Comparison of ENCODE assay signal across 29 cellular contexts in genomic region chr9:35500130-35500748, GRCh38. TPM values are rescaled to one million over a fixed set of nuclear protein-coding genes. Genes with fewer than 3 reads are reported as not detected.
DNase-seq lines count a peak whose midpoint lies in the region; ATAC-seq and TF ChIP-seq lines count a peak whose summit lies in the region.
"Had no signal": no experiment of that assay in that cellular context is flagged by ENCODE, and none has a peak within 500 bp of the region (broad histone marks: within the 10 kb centered on the region; RNA-seq: fewer than 3 reads in every experiment).

No MANE protein-coding gene starts in this region.

- no peak for DNase-seq in activated CD4-positive, alpha-beta T cell treated with anti-CD3 and anti-CD28 coated beads for 36 hours
- no peak for DNase-seq in activated CD4-positive, alpha-beta T cell treated with anti-CD3 and anti-CD28 coated beads, Interleukin-2, amount 50 U/mL, for 4 hours
- DNase-seq in Panc1 (ENCODE audit: low read depth, low spot score): no peak
- DNase-seq in esophagus muscularis mucosa (ENCODE audit: extremely low spot score): no peak
- DNase-seq in sigmoid colon: no peak
- no peak for DNase-seq in CD4-positive, alpha-beta T cell
- no peak for DNase-seq in tibial nerve (ENCODE audit: low spot score in 2 of 2)
- DNase-seq in globus pallidus (ENCODE audit: low spot score): no peak
- DNase-seq: 8988T; activated CD4-positive, alpha-beta memory T cell treated with anti-CD3 and anti-CD28 coated beads for 36 hours; colonic mucosa; HCEC 1CT; head of caudate nucleus; KG1; midbrain; NCI-H1092; NCI-H2029; NCI-H82; nephron progenitor cell; stimulated activated CD4-positive, alpha-beta T cell treated with anti-CD3 and anti-CD28 coated beads, Interleukin-2, amount 100 ng/mL, for 48 hours; stimulated activated naive CD4-positive, alpha-beta T cell; T-helper 9 cell had no signal

- TF ChIP-seq CTCF in Panc1 (IDR thresholded peaks at IDR 0.05): no peak
- no peak for TF ChIP-seq CTCF in esophagus muscularis mucosa (IDR thresholded peaks at IDR 0.05)
- TF ChIP-seq CTCF in sigmoid colon (IDR thresholded peaks at IDR 0.05): no peak
- TF ChIP-seq CTCF in CD4-positive, alpha-beta T cell (IDR thresholded peaks at IDR 0.05): no peak
- TF ChIP-seq CTCF in tibial nerve (IDR thresholded peaks at IDR 0.05): no peak

- POLR2A ChIA-PET in activated CD4-positive, alpha-beta T cell treated with anti-CD3 and anti-CD28 coated beads for 36 hours (lab: Charles Lee): no interaction called here
- POLR2A ChIA-PET in Panc1 (lab: Charles Lee): interaction anchor here (0.7 kb wide), 1 partner anchor 359 kb away, joined by 4 read pairs; no protein-coding TSS in a partner anchor
- POLR2A ChIA-PET in CD4-positive, alpha-beta T cell (lab: Charles Lee): no interaction called here

- H3K27me3 ChIP-seq in Panc1 (ENCODE audit: control insufficient read depth, insufficient read depth, low read length) (no peaks in the 10 kb centered on the region), esophagus muscularis mucosa (no peaks in the 10 kb centered on the region), sigmoid colon (no peaks in the 10 kb centered on the region), tibial nerve (no peaks in the 10 kb centered on the region)
- no peaks in the 10 kb centered on the region for H3K27me3 ChIP-seq in CD4-positive, alpha-beta T cell (ENCODE audit: control insufficient read depth, insufficient read depth, low read length)
- H3K27me3 ChIP-seq: colonic mucosa had no signal

- H3K4me3 ChIP-seq in Panc1 (ENCODE audit: low read depth in 2 of 2, low read length in 2 of 2): no peak overlapping the region
- H3K4me3 ChIP-seq in esophagus muscularis mucosa: no peak overlapping the region
- no peak overlapping the region for H3K4me3 ChIP-seq in sigmoid colon
- H3K4me3 ChIP-seq in tibial nerve: no peak overlapping the region
- H3K4me3 ChIP-seq: colonic mucosa, smooth muscle cell had no signal

- H3K36me3 ChIP-seq in Panc1 (ENCODE audit: control insufficient read depth, insufficient read depth, low read length): no peaks in the 10 kb centered on the region
- H3K36me3 ChIP-seq in esophagus muscularis mucosa: peaks cover 0 to 11% (median 2%) of the 10 kb centered on the region in 4 donors
- no peaks in the 10 kb centered on the region for H3K36me3 ChIP-seq in sigmoid colon
- peaks cover 0 to 5% (median 0%) of the 10 kb centered on the region in 3 donors for H3K36me3 ChIP-seq in tibial nerve
- H3K36me3 ChIP-seq: colonic mucosa had no signal

- peaks cover 2% of the 10 kb centered on the region; the same call in 1 of the 2 replicates for H3K4me1 ChIP-seq in Panc1 (ENCODE audit: control insufficient read depth, insufficient read depth, low read length)
- H3K4me1 ChIP-seq in esophagus muscularis mucosa: peaks cover 33 to 77% (median 58%) of the 10 kb centered on the region in 4 donors
- H3K4me1 ChIP-seq in sigmoid colon: peaks cover 0 to 79% (median 47%) of the 10 kb centered on the region in 4 donors
- H3K4me1 ChIP-seq in tibial nerve: peaks cover 0 to 53% (median 19%) of the 10 kb centered on the region in 4 donors
- H3K4me1 ChIP-seq: colonic mucosa had no signal

- peaks cover 11% of the 10 kb centered on the region for H3K9me3 ChIP-seq in Panc1 (ENCODE audit: control insufficient read depth, insufficient read depth, low read depth, low read length)
- no peaks in the 10 kb centered on the region for H3K9me3 ChIP-seq in esophagus muscularis mucosa
- no peaks in the 10 kb centered on the region for H3K9me3 ChIP-seq in sigmoid colon
- H3K9me3 ChIP-seq in CD4-positive, alpha-beta T cell (ENCODE audit: control insufficient read depth, low read length): no peaks in the 10 kb centered on the region
- no peaks in the 10 kb centered on the region for H3K9me3 ChIP-seq in tibial nerve
- H3K9me3 ChIP-seq: colonic mucosa had no signal

- TF ChIP-seq EP300 in esophagus muscularis mucosa (IDR thresholded peaks at IDR 0.05) (no peak), sigmoid colon (IDR thresholded peaks at IDR 0.05) (no peak), tibial nerve (IDR thresholded peaks at IDR 0.05) (no peak)

- CTCF ChIA-PET in activated CD4-positive, alpha-beta T cell treated with anti-CD3 and anti-CD28 coated beads for 36 hours (lab: Charles Lee): interaction anchor here (0.6 to 0.8 kb wide), 3 partner anchors 21 to 837 kb away, joined by 3 to 4 read pairs (median 3); no protein-coding TSS in a partner anchor
- CTCF ChIA-PET in Panc1 (lab: Charles Lee): no interaction called here
- CTCF ChIA-PET in CD4-positive, alpha-beta T cell (lab: Charles Lee): interaction anchor here (1.0 kb wide), 1 partner anchor 11 kb away, joined by 3 read pairs; no protein-coding TSS in a partner anchor

- intact Hi-C loops in activated CD4-positive, alpha-beta T cell treated with anti-CD3 and anti-CD28 coated beads for 36 hours (cut with DNase I, micrococcal nuclease): no loop called here
- intact Hi-C loops in Panc1 (cut with micrococcal nuclease; ENCODE audit: unreplicated experiment) (no loop called here), esophagus muscularis mucosa (cut with DNase I) (no loop called here), sigmoid colon (cut with DNase I) (no loop called here)
- intact Hi-C loops in CD4-positive, alpha-beta T cell (cut with DNase I, micrococcal nuclease): no loop called here

- BruUV-seq in Panc1 (replicated peaks; lab: Mats Ljungman, UMichigan): no TSS peak

- H3K4me1 Mint-ChIP-seq in activated CD4-positive, alpha-beta T cell treated with anti-CD3 and anti-CD28 coated beads for 36 hours: peaks cover 18% of the 10 kb centered on the region
- peaks cover 23% of the 10 kb centered on the region for H3K4me1 Mint-ChIP-seq in CD4-positive, alpha-beta T cell (ENCODE audit: low read depth)
- H3K4me1 Mint-ChIP-seq: brain, nephron progenitor cell had no signal

- no peak for TF ChIP-seq POLR2A in esophagus muscularis mucosa (IDR thresholded peaks at IDR 0.05; ENCODE audit: low read depth)
- TF ChIP-seq POLR2A in sigmoid colon (IDR thresholded peaks at IDR 0.05): no peak
- no peak for TF ChIP-seq POLR2A in tibial nerve (IDR thresholded peaks at IDR 0.05)

- H3K9me3 Mint-ChIP-seq in activated CD4-positive, alpha-beta T cell treated with anti-CD3 and anti-CD28 coated beads for 36 hours (ENCODE audit: low read depth): peaks cover 4% of the 10 kb centered on the region
- H3K9me3 Mint-ChIP-seq in CD4-positive, alpha-beta T cell: peaks cover 8% of the 10 kb centered on the region
- H3K9me3 Mint-ChIP-seq: activated naive CD4-positive, alpha-beta T cell treated with anti-CD3 and anti-CD28 coated beads, Interleukin-2, amount 50 U/mL, for 24 hours had no signal

- peaks cover 3% of the 10 kb centered on the region for H3K36me3 Mint-ChIP-seq in activated CD4-positive, alpha-beta T cell treated with anti-CD3 and anti-CD28 coated beads for 36 hours (ENCODE audit: low read depth)
- no peaks in the 10 kb centered on the region for H3K36me3 Mint-ChIP-seq in CD4-positive, alpha-beta T cell (ENCODE audit: low read depth)
- H3K36me3 Mint-ChIP-seq: activated CD4-positive, alpha-beta memory T cell treated with anti-CD3 and anti-CD28 coated beads for 36 hours; activated naive CD4-positive, alpha-beta T cell treated with anti-CD3 and anti-CD28 coated beads, Interleukin-2, amount 50 U/mL, for 24 hours had no signal

- H3K27ac ChIP-seq in Panc1 (ENCODE audit: low read length) (peak overlapping the region; percentile 48; the same call in 1 of the 2 replicates), esophagus muscularis mucosa (replicated peaks in 1 of 4) (peak overlapping the region; percentile 3 to 64 (median 58)), sigmoid colon (peak overlapping the region; percentile 23 to 71 (median 46)), tibial nerve (peak overlapping the region in 2 of 4 donors; percentile 33 to 81)
- H3K27ac ChIP-seq in CD4-positive, alpha-beta T cell (ENCODE audit: low read depth, low read length): no peak overlapping the region
- H3K27ac ChIP-seq: colonic mucosa had no signal

- peak; percentile 33 for ATAC-seq in activated CD4-positive, alpha-beta T cell treated with anti-CD3 and anti-CD28 coated beads for 36 hours
- ATAC-seq in Panc1: no peak
- no peak for ATAC-seq in CD4-positive, alpha-beta T cell (ENCODE audit: poor library complexity)
- ATAC-seq: Right ventricle myocardium inferior had no signal

- no peaks in the 10 kb centered on the region for H3K27me3 Mint-ChIP-seq in activated CD4-positive, alpha-beta T cell treated with anti-CD3 and anti-CD28 coated beads for 36 hours
- H3K27me3 Mint-ChIP-seq in CD4-positive, alpha-beta T cell: no peaks in the 10 kb centered on the region
- H3K27me3 Mint-ChIP-seq: activated naive CD4-positive, alpha-beta T cell treated with anti-CD3 and anti-CD28 coated beads, Interleukin-2, amount 50 U/mL, for 24 hours; brain; progenitor cell of endocrine pancreas; type B pancreatic cell had no signal

- H3K27ac Mint-ChIP-seq in activated CD4-positive, alpha-beta T cell treated with anti-CD3 and anti-CD28 coated beads for 36 hours: no peak overlapping the region
- H3K27ac Mint-ChIP-seq in CD4-positive, alpha-beta T cell: no peak overlapping the region
- H3K27ac Mint-ChIP-seq: activated CD4-positive, alpha-beta memory T cell treated with anti-CD3 and anti-CD28 coated beads for 36 hours; activated naive CD4-positive, alpha-beta T cell treated with anti-CD3 and anti-CD28 coated beads, Interleukin-2, amount 50 U/mL, for 24 hours; nephron progenitor cell; progenitor cell of endocrine pancreas; type B pancreatic cell had no signal

- H3K4me3 Mint-ChIP-seq in activated CD4-positive, alpha-beta T cell treated with anti-CD3 and anti-CD28 coated beads for 36 hours: no peak overlapping the region
- H3K4me3 Mint-ChIP-seq in CD4-positive, alpha-beta T cell: no peak overlapping the region
- H3K4me3 Mint-ChIP-seq: activated CD4-positive, alpha-beta memory T cell treated with anti-CD3 and anti-CD28 coated beads for 36 hours; activated naive CD4-positive, alpha-beta T cell treated with anti-CD3 and anti-CD28 coated beads, Interleukin-2, amount 50 U/mL, for 24 hours; brain; nephron progenitor cell; type B pancreatic cell had no signal

- WGBS in esophagus muscularis mucosa: 13% methylated on average over 1 of the region's 1 CpG
- 54 to 67% methylated on average over 1 of the region's 1 CpG for WGBS in sigmoid colon, 2 donors
- 24 to 27% methylated on average over 1 of the region's 1 CpG for WGBS in tibial nerve, 2 donors

- in situ Hi-C loops in Panc1 (cut with HindIII; ENCODE audit: low pct_unique_long_range_greater_than_20kb, low sequenced_read_pairs): no loop called here

RNA-seq across cellular contexts. Expression of gene RUSC2, which starts 10.3 kb away (rescaled TPM):
- 1 to 10 TPM; 5.7 to 6.5 TPM for total RNA-seq in activated CD4-positive, alpha-beta T cell treated with anti-CD3 and anti-CD28 coated beads for 36 hours
- total RNA-seq in Panc1 (2021; ENCODE audit: unreplicated experiment) (49.9 TPM), esophagus muscularis mucosa (10 to 100 TPM; 48.0 to 91.2 (median 73.8) TPM), sigmoid colon (10 to 100 TPM; 30.9 to 47.1 (median 43.4) TPM), tibial nerve (10 to 100 TPM; 28.8 to 39.3 (median 35.4) TPM)
- polyA plus RNA-seq in Panc1 (2012; ENCODE audit: insufficient read length): 30.4 TPM
- polyA plus RNA-seq in sigmoid colon: 1 to 10 TPM in 2 of 3 donors, under 1 TPM in 1; 0.92 to 5.6 (median 1.2) TPM
- 1 to 10 TPM; 1.6 to 1.8 TPM for total RNA-seq in CD4-positive, alpha-beta T cell
- total RNA-seq: OCI-LY7 had no signal
